Comparison of ENCODE assay signal across 29 cellular contexts in genomic region chr7:85655252-85655651, GRCh38.
"Had no signal": no experiment of that assay in that cellular context is flagged by ENCODE, and none has a peak within 500 bp of the region (broad histone marks: within the 10 kb centered on the region; RNA-seq: fewer than 3 reads in every experiment).

No MANE protein-coding gene starts in this region.

- H3K36me3 ChIP-seq: ascending aorta, cardiac muscle cell, MG63, SJSA1 had no signal

- H3K9me3 ChIP-seq: ascending aorta, MG63, SJSA1 had no signal

- H3K27me3 ChIP-seq: ascending aorta, cardiac muscle cell, MG63, SJSA1 had no signal

- H3K4me1 ChIP-seq: ascending aorta, SJSA1 had no signal

- ATAC-seq: activated CD8-positive, alpha-beta T cell treated with anti-CD3 and anti-CD28 coated beads for 36 hours; activated T-cell treated with anti-CD3 and anti-CD28 coated beads, Interleukin-2, amount 50 U/mL, for 72 hours; activated T-helper 17 cell treated with anti-CD3 and anti-CD28 coated beads, Interleukin-2, amount 50 U/mL, for 72 hours; Panc1 had no signal

- H3K27ac ChIP-seq: ascending aorta, cardiac muscle cell, SJSA1 had no signal

- H3K4me3 ChIP-seq: ascending aorta, cardiac muscle cell, MG63, SJSA1 had no signal

- DNase-seq: activated CD4-positive, alpha-beta T cell treated with anti-CD3 and anti-CD28 coated beads, Interleukin-2, amount 10 ng/mL, durations not matched to agents 24 days and 14 days; activated CD4-positive, alpha-beta T cell treated with anti-CD3 and anti-CD28 coated beads, Interleukin-2, amount 50 U/mL, for 4 hours; activated CD8-positive, alpha-beta T cell treated with anti-CD3 and anti-CD28 coated beads for 36 hours; activated effector memory CD4-positive, alpha-beta T cell treated with anti-CD3 and anti-CD28 coated beads, Interleukin-2, amount 50 U/mL, for 16 hours; activated naive CD4-positive, alpha-beta T cell treated with Interleukin-2 at 50 U/mL for 16 hours; activated naive CD8-positive, alpha-beta T cell treated with anti-CD3 and anti-CD28 coated beads, Interleukin-2, amount 10 ng/mL, durations not matched to agents 7 days and 5 days; activated T-cell treated with anti-CD3 and anti-CD28 coated beads, Interleukin-2, amount 50 U/mL, for 1 hour; activated T-cell treated with anti-CD3 and anti-CD28 coated beads, Interleukin-2, amount 50 U/mL, for 72 hours; amygdala; Karpas-422; MG63; NCI-H1048; NCI-H1105 treated with DMSO at 0.1 percent for 48 hours; NCI-H1436; NCI-H1694; NCI-H2029; NCI-H510A; NCI-H526; NCI-H748 treated with DMSO at 0.1 percent for 48 hours; SHP77 treated with DMSO at 0.1 percent for 48 hours; SW 1271; T-helper 1 cell; T-helper 2 cell; T-helper 9 cell had no signal
